ENCODE assay signal across 15 cellular contexts in the genomic region with DNA sequence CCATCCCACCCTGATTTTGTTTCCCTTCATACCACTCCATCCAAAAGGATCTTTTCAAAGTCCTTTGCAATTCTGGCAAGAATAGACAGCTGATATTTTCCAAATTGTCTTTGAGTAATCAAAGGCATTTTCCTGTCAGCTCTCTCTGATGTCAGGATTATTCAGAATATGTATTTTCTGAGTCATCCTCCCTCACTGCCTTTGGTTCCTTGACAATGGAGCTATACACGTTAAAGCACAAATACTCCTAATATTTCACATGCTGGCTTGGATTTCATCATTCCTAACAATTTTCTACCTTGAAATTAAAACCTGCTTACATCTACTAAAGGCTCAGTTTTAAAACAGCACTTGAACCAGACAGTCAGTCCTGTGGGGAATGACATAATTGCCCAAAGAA.
DNase-seq lines count a peak whose midpoint lies in the region; ATAC-seq and TF ChIP-seq lines count a peak whose summit lies in the region.
"Had no signal": no experiment of that assay in that cellular context is flagged by ENCODE, and none has a peak within 500 bp of the region (broad histone marks: within the 10 kb centered on the region; RNA-seq: fewer than 3 reads in every experiment).

No MANE protein-coding gene starts in this region.

- TF ChIP-seq CTCF in RWPE1 (conservative IDR thresholded peaks at IDR 0.05; ENCODE audit: low read depth) (no peak), epithelial cell of esophagus (IDR thresholded peaks at IDR 0.05; ENCODE audit: insufficient read depth, low read depth, low read length, missing control alignments) (no peak)

- ATAC-seq in activated T-cell treated with anti-CD3 and anti-CD28 coated beads, Interleukin-2, amount 50 U/mL, for 4 hours = peak; percentile 49 to 60
- ATAC-seq in stimulated activated effector memory CD8-positive, alpha-beta T cell treated with anti-CD3 and anti-CD28 coated beads, Interleukin-12 subunit alpha, Interleukin-12 subunit beta, amount 100 ng/mL, for 72 hours = peak; percentile 58
- ATAC-seq: CD8-positive, alpha-beta T cell had no signal

- peaks cover 3% of the 10 kb centered on the region for H3K9me3 Mint-ChIP-seq in activated T-cell treated with anti-CD3 and anti-CD28 coated beads, Interleukin-2, amount 50 U/mL, for 4 hours
- H3K9me3 Mint-ChIP-seq in stimulated activated effector memory CD8-positive, alpha-beta T cell treated with anti-CD3 and anti-CD28 coated beads, Interleukin-12 subunit alpha, Interleukin-12 subunit beta, amount 100 ng/mL, for 72 hours = peaks cover 2% of the 10 kb centered on the region
- H3K9me3 Mint-ChIP-seq: CD8-positive, alpha-beta T cell; central memory CD8-positive, alpha-beta T cell had no signal

- H3K36me3 Mint-ChIP-seq in activated T-cell treated with anti-CD3 and anti-CD28 coated beads, Interleukin-2, amount 50 U/mL, for 4 hours (ENCODE audit: insufficient read depth) = no peaks in the 10 kb centered on the region
- H3K36me3 Mint-ChIP-seq in stimulated activated effector memory CD8-positive, alpha-beta T cell treated with anti-CD3 and anti-CD28 coated beads, Interleukin-12 subunit alpha, Interleukin-12 subunit beta, amount 100 ng/mL, for 72 hours = no peaks in the 10 kb centered on the region
- H3K36me3 Mint-ChIP-seq: CD8-positive, alpha-beta T cell had no signal

- DNase-seq in activated T-cell treated with anti-CD3 and anti-CD28 coated beads, Interleukin-2, amount 50 U/mL, for 4 hours = no peak
- DNase-seq in activated T-cell treated with anti-CD3 and anti-CD28 coated beads, Interleukin-2, amount 50 U/mL, for 48 hours = no peak
- DNase-seq in RWPE1 (ENCODE audit: low spot score) (peak; percentile 83), epithelial cell of esophagus (ENCODE audit: low read depth) (peak; percentile 87), dermis blood vessel endothelial cell (no peak), germinal center (ENCODE audit: low spot score) (no peak)
- no peak for DNase-seq in stimulated activated effector memory CD8-positive, alpha-beta T cell treated with anti-CD3 and anti-CD28 coated beads, Interleukin-12 subunit alpha, Interleukin-12 subunit beta, amount 100 ng/mL, for 72 hours (ENCODE audit: low spot score in 2 of 2)
- no peak for DNase-seq in activated CD4-positive, alpha-beta T cell treated with anti-CD3 and anti-CD28 coated beads for 1 hour
- DNase-seq: activated naive CD4-positive, alpha-beta T cell treated with Interleukin-2 at 50 U/mL for 16 hours; CD8-positive, alpha-beta T cell; kidney glomerular epithelial cell; NCI-H146; NCI-H510A; stimulated activated CD4-positive, alpha-beta T cell treated with anti-CD3 and anti-CD28 coated beads, Interleukin-4, amount 100 ng/mL, for 4 hours had no signal

- peaks cover 11% of the 10 kb centered on the region for H3K27me3 Mint-ChIP-seq in activated T-cell treated with anti-CD3 and anti-CD28 coated beads, Interleukin-2, amount 50 U/mL, for 4 hours (ENCODE audit: low read depth)

- peak overlapping the region; percentile 20 for H3K27ac Mint-ChIP-seq in stimulated activated effector memory CD8-positive, alpha-beta T cell treated with anti-CD3 and anti-CD28 coated beads, Interleukin-12 subunit alpha, Interleukin-12 subunit beta, amount 100 ng/mL, for 72 hours
- H3K27ac Mint-ChIP-seq: CD8-positive, alpha-beta T cell had no signal

- POLR2A ChIA-PET in RWPE1 (lab: Yijun Ruan, JAX; ENCODE audit: low non-redundant PET) = no interaction called here

- peak overlapping the region; percentile 43 for H3K4me3 Mint-ChIP-seq in activated T-cell treated with anti-CD3 and anti-CD28 coated beads, Interleukin-2, amount 50 U/mL, for 4 hours
- peak overlapping the region; percentile 40 for H3K4me3 Mint-ChIP-seq in stimulated activated effector memory CD8-positive, alpha-beta T cell treated with anti-CD3 and anti-CD28 coated beads, Interleukin-12 subunit alpha, Interleukin-12 subunit beta, amount 100 ng/mL, for 72 hours
- H3K4me3 Mint-ChIP-seq: CD8-positive, alpha-beta T cell; central memory CD8-positive, alpha-beta T cell had no signal

- peaks cover 36% of the 10 kb centered on the region for H3K4me1 Mint-ChIP-seq in activated T-cell treated with anti-CD3 and anti-CD28 coated beads, Interleukin-2, amount 50 U/mL, for 4 hours (ENCODE audit: low read depth)
- H3K4me1 Mint-ChIP-seq in stimulated activated effector memory CD8-positive, alpha-beta T cell treated with anti-CD3 and anti-CD28 coated beads, Interleukin-12 subunit alpha, Interleukin-12 subunit beta, amount 100 ng/mL, for 72 hours = peaks cover 31% of the 10 kb centered on the region
- H3K4me1 Mint-ChIP-seq: central memory CD8-positive, alpha-beta T cell had no signal

- no peak overlapping the region for H3K4me3 ChIP-seq in epithelial cell of esophagus (ENCODE audit: low read length)

- no peak overlapping the region for H3K27ac ChIP-seq in RWPE1

- CTCF ChIA-PET in RWPE1 (lab: Yijun Ruan, JAX) = interaction anchor here (0.7 to 1.7 kb wide), 2 partner anchors 22 to 339 kb away, joined by 3 to 4 read pairs; no protein-coding TSS in a partner anchor

Comparison
In these comparisons a context has a peak if more than half of its experiments do, and no peak if none do; other contexts are left out.
1. DNase-seq: peak in RWPE1 (single experiment) and epithelial cell of esophagus (single experiment); none in activated T-cell treated with anti-CD3 and anti-CD28 coated beads, Interleukin-2, amount 50 U/mL, for 4 hours (single experiment), activated T-cell treated with anti-CD3 and anti-CD28 coated beads, Interleukin-2, amount 50 U/mL, for 48 hours (0 of 2), stimulated activated effector memory CD8-positive, alpha-beta T cell treated with anti-CD3 and anti-CD28 coated beads, Interleukin-12 subunit alpha, Interleukin-12 subunit beta, amount 100 ng/mL, for 72 hours (0 of 2), dermis blood vessel endothelial cell (single experiment), activated CD4-positive, alpha-beta T cell treated with anti-CD3 and anti-CD28 coated beads for 1 hour (single experiment) and germinal center (single experiment).